8 cellular contexts compared by ENCODE assay signal in genomic region chr7:36128448-36129047, GRCh38. TPM values are rescaled to one million over a fixed set of nuclear protein-coding genes. Genes with fewer than 3 reads are reported as not detected.
DNase-seq lines count a peak whose midpoint lies in the region; ATAC-seq, FAIRE-seq and TF ChIP-seq lines count a peak whose summit lies in the region.

No MANE protein-coding gene starts in this region.

- ATAC-seq in natural killer cell (no peak), GM18511 (IDR thresholded peaks at IDR 0.05; ENCODE audit: unreplicated experiment) (no peak)
- no peak for ATAC-seq in natural killer cell treated with Interleukin-12 subunit alpha and Interleukin-12 subunit beta and Interleukin-15 and Interleukin-18, amount 100 ng/mL, for 72 hours

- H3K36me3 Mint-ChIP-seq in natural killer cell: no peaks in the 10 kb centered on the region
- H3K36me3 Mint-ChIP-seq in natural killer cell treated with Interleukin-12 subunit alpha and Interleukin-12 subunit beta and Interleukin-15 and Interleukin-18, amount 100 ng/mL, for 72 hours: no peaks in the 10 kb centered on the region
- H3K36me3 Mint-ChIP-seq in neural crest cell (ENCODE audit: low read depth): no peaks in the 10 kb centered on the region

- peak; percentile 87 for FAIRE-seq in RCC 7860 (lab: Jason Lieb, UNC)

- H3K9me3 Mint-ChIP-seq in natural killer cell (peaks cover 0 to 3% of the 10 kb centered on the region in 2 donors), neural crest cell (peaks cover 8% of the 10 kb centered on the region)
- H3K9me3 Mint-ChIP-seq in natural killer cell treated with Interleukin-12 subunit alpha and Interleukin-12 subunit beta and Interleukin-15 and Interleukin-18, amount 100 ng/mL, for 72 hours: no peaks in the 10 kb centered on the region

- H3K4me1 Mint-ChIP-seq in natural killer cell: no peaks in the 10 kb centered on the region
- no peaks in the 10 kb centered on the region for H3K4me1 Mint-ChIP-seq in natural killer cell treated with Interleukin-12 subunit alpha and Interleukin-12 subunit beta and Interleukin-15 and Interleukin-18, amount 100 ng/mL, for 72 hours (ENCODE audit: low read depth in 2 of 2)
- no peaks in the 10 kb centered on the region for H3K4me1 Mint-ChIP-seq in neural crest cell

- DNase-seq in natural killer cell (no peak), RCC 7860 (ENCODE audit: low spot score) (peak; percentile 81), fibroblast of mammary gland (ENCODE audit: low read depth) (peak; percentile 95), neural crest cell (ENCODE audit: low read depth, low spot score) (peak; percentile 14), activated T-cell treated with anti-CD3 and anti-CD28 coated beads for 4 hours (no peak), NOMO-1 treated with DMSO at 0.1 percent for 48 hours (lab: John Stamatoyannopoulos, UW; ENCODE audit: unreplicated experiment) (no peak)
- no peak for DNase-seq in natural killer cell treated with Interleukin-12 subunit alpha and Interleukin-12 subunit beta and Interleukin-15 and Interleukin-18, amount 100 ng/mL, for 72 hours (ENCODE audit: low spot score)

- H3K4me3 Mint-ChIP-seq in natural killer cell (no peak overlapping the region), neural crest cell (no peak overlapping the region)
- H3K4me3 Mint-ChIP-seq in natural killer cell treated with Interleukin-12 subunit alpha and Interleukin-12 subunit beta and Interleukin-15 and Interleukin-18, amount 100 ng/mL, for 72 hours: no peak overlapping the region

- peaks cover 2 to 8% of the 10 kb centered on the region in 2 donors for H3K27me3 Mint-ChIP-seq in natural killer cell (ENCODE audit: low read depth in 2 of 2)
- peaks cover 9 to 29% of the 10 kb centered on the region in 2 donors for H3K27me3 Mint-ChIP-seq in natural killer cell treated with Interleukin-12 subunit alpha and Interleukin-12 subunit beta and Interleukin-15 and Interleukin-18, amount 100 ng/mL, for 72 hours
- H3K27me3 Mint-ChIP-seq in neural crest cell (ENCODE audit: low read depth): peaks cover 2% of the 10 kb centered on the region

- TF ChIP-seq CTCF in natural killer cell (IDR thresholded peaks at IDR 0.05) (peak; percentile 48), fibroblast of mammary gland (conservative IDR thresholded peaks at IDR 0.05; ENCODE audit: control insufficient read depth, insufficient read depth, low read depth, low read length) (peak; percentile 65), neural crest cell (conservative IDR thresholded peaks at IDR 0.05) (peak; percentile 73)

- H3K27ac Mint-ChIP-seq in natural killer cell: no peak overlapping the region
- H3K27ac Mint-ChIP-seq in natural killer cell treated with Interleukin-12 subunit alpha and Interleukin-12 subunit beta and Interleukin-15 and Interleukin-18, amount 100 ng/mL, for 72 hours: no peak overlapping the region
- H3K27ac Mint-ChIP-seq in neural crest cell (ENCODE audit: unreplicated experiment): no peak overlapping the region

- peak overlapping the region; percentile 16 for H3K4me3 ChIP-seq in fibroblast of mammary gland (ENCODE audit: control insufficient read depth, low read depth, low read length)

- intact Hi-C loops in natural killer cell (cut with micrococcal nuclease): no loop called here

RNA-seq across cellular contexts. Expression of gene EEPD1, which starts 24.5 kb away (rescaled TPM):
- total RNA-seq in natural killer cell (1 to 10 TPM in 2 of 3 donors, under 1 TPM in 1; 0.45 to 4.9 (median 1.4) TPM), neural crest cell (5.4 and 5.5 TPM in 2 replicates)
- 1 to 10 TPM in 1 of 2 donors, under 1 TPM in 1; 0.26 to 1.5 TPM for total RNA-seq in natural killer cell treated with Interleukin-12 subunit alpha and Interleukin-12 subunit beta and Interleukin-15 and Interleukin-18, amount 100 ng/mL, for 72 hours

Comparison
In these comparisons a context has a peak if more than half of its experiments do, and no peak if none do; other contexts are left out.
1. DNase-seq: peak in RCC 7860 (single experiment), fibroblast of mammary gland (single experiment) and neural crest cell (single experiment); none in natural killer cell (single experiment), natural killer cell treated with Interleukin-12 subunit alpha and Interleukin-12 subunit beta and Interleukin-15 and Interleukin-18, amount 100 ng/mL, for 72 hours (single experiment), activated T-cell treated with anti-CD3 and anti-CD28 coated beads for 4 hours (single experiment) and NOMO-1 treated with DMSO at 0.1 percent for 48 hours (single experiment).
2. Peak in every context shown above with its lines, with median percentiles within 50 percentile points of each other: CTCF ChIP-seq.